In the genomic region with DNA sequence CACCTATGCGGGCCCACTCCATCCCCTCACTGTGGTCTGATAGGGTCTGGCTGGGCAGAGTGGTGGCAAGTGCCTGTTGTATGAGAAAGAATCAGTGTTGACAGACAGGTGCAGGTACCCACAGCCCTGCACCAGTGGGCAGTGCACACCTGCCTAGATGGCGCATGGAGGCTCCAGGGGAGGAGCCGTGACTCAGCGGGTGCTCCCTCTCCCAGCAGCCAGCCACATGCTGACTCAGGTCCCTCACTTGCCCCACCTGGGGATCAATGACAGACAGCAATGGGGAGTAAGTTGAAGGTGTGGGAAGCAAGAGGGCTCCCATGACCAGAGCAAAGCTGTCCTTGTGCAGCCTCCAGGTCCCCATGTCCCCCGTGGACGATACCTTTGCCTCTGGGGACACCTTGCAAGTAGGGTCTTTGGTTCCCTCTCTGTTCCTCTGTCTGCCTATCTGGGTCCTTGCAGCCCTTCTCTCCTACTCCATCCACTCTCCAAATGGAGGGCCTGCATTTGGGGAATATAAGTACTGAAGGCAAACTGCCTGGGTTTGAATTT, we compare ENCODE assay signal across 10 cellular contexts. TPM values are rescaled to one million over a fixed set of nuclear protein-coding genes. Genes with fewer than 3 reads are reported as not detected.
A peak's percentile ranks its signal among the peaks of the same experiment; 100 is the strongest.
DNase-seq lines count a peak whose midpoint lies in the region; ATAC-seq, FAIRE-seq and TF ChIP-seq lines count a peak whose summit lies in the region.
"Not testable (repeated sequence)": the region's sequence is repeated elsewhere in the genome, so short reads cannot be mapped to it uniquely, and the experiment has no call there.
"Had no signal": no experiment of that assay in that cellular context is flagged by ENCODE, and none has a peak within 500 bp of the region (broad histone marks: within the 10 kb centered on the region; RNA-seq: fewer than 3 reads in every experiment).

No MANE protein-coding gene starts in this region.

- in situ Hi-C loops in transverse colon (cut with MboI; ENCODE audit: low pct_ligation_motif_present in 1 of 4, low pct_unique_long_range_greater_than_20kb in 1 of 4, low sequenced_read_pairs in 3 of 4), result not testable (repeated sequence)

- not testable (repeated sequence) for FAIRE-seq in A549 (lab: Jason Lieb, UNC); bronchial epithelial cell (lab: Jason Lieb, UNC)

- H3K27me3 ChIP-seq in MM.1S (replicated peaks; ENCODE audit: insufficient read depth, low read length); RWPE2 (ENCODE audit: insufficient read depth, poor library complexity, severe bottlenecking); bronchial epithelial cell (ENCODE audit: control insufficient read depth, insufficient read depth, low read length); transverse colon: not testable (repeated sequence)

- ATAC-seq in A549 (peak; percentile 61 to 68; a peak in 4 of 6 replicates), RWPE2 (ENCODE audit: low read depth) (peak; percentile 97), mucosa of descending colon (peak; percentile 100)

- H3K4me3 ChIP-seq in A549; MM.1S (ENCODE audit: low read length); RWPE2 (ENCODE audit: severe bottlenecking); bronchial epithelial cell (ENCODE audit: low read depth, low read length); mucosa of descending colon; transverse colon: not testable (repeated sequence)

- not testable (repeated sequence) for TF ChIP-seq RAD21 in A549 (conservative IDR thresholded peaks at IDR 0.05 in 1 of 2, IDR thresholded peaks at IDR 0.05 in 1 of 2)

- not testable (repeated sequence) for H2AFZ ChIP-seq in MM.1S (ENCODE audit: low read length)

- TF ChIP-seq POLR2A in A549 (IDR thresholded peaks at IDR 0.05; ENCODE audit: low read length); transverse colon (IDR thresholded peaks at IDR 0.05): not testable (repeated sequence)

- not testable (repeated sequence) for H3K36me3 ChIP-seq in MM.1S (replicated peaks; ENCODE audit: insufficient read depth, low read length); RWPE2 (ENCODE audit: low read depth); bronchial epithelial cell (ENCODE audit: control insufficient read depth, insufficient read depth, low read length); mucosa of descending colon (ENCODE audit: low read depth); transverse colon

- not testable (repeated sequence) for DNase-seq in A549 (ENCODE audit: low read depth in 1 of 2, low spot score in 1 of 2)
- DNase-seq in MM.1S (peak; percentile 19), NCI-H69 (lab: John Stamatoyannopoulos, UW) (peak; percentile 62), RWPE2 (ENCODE audit: low spot score) (peak; percentile 73), bronchial epithelial cell (ENCODE audit: low read depth) (peak; percentile 26), islet precursor cell (peak; percentile 8), mucosa of descending colon (peak; percentile 51 to 67 (median 51)), transverse colon (peak; percentile 75)

- not testable (repeated sequence) for H3K79me2 ChIP-seq in MM.1S (ENCODE audit: low read length)

- TF ChIP-seq EP300 in A549 (IDR thresholded peaks at IDR 0.05); transverse colon (IDR thresholded peaks at IDR 0.05; ENCODE audit: low read depth): not testable (repeated sequence)

- not testable (repeated sequence) for H3K4me1 ChIP-seq in A549; MM.1S (ENCODE audit: low read length); RWPE2 (ENCODE audit: insufficient read depth, poor library complexity, severe bottlenecking); mucosa of descending colon (ENCODE audit: low read depth); transverse colon

- not testable (repeated sequence) for H3K9me2 ChIP-seq in MM.1S (replicated peaks; ENCODE audit: insufficient read depth, low read length)

- H3F3A ChIP-seq in MM.1S (ENCODE audit: insufficient read depth, low read length), result not testable (repeated sequence)

- not testable (repeated sequence) for H3K27ac ChIP-seq in A549; MM.1S (ENCODE audit: low read length); RWPE2 (ENCODE audit: poor library complexity, severe bottlenecking); transverse colon

- CTCF ChIA-PET in A549 (lab: Yijun Ruan, JAX), result not testable (repeated sequence)

- H3K9me3 ChIP-seq in A549; MM.1S (replicated peaks; ENCODE audit: insufficient read depth, low read length); RWPE2 (ENCODE audit: severe bottlenecking); mucosa of descending colon; transverse colon: not testable (repeated sequence)

- not testable (repeated sequence) for TF ChIP-seq CTCF in A549 (IDR thresholded peaks at IDR 0.05); MM.1S (IDR thresholded peaks at IDR 0.05; ENCODE audit: low read length); RWPE2 (IDR thresholded peaks at IDR 0.05; ENCODE audit: poor library complexity, severe bottlenecking); bronchial epithelial cell (IDR thresholded peaks at IDR 0.05; ENCODE audit: insufficient read depth, low read length, severe bottlenecking); mucosa of descending colon (IDR thresholded peaks at IDR 0.05)
- TF ChIP-seq CTCF in transverse colon (IDR thresholded peaks at IDR 0.05), result peak in 1 of 5 experiments; percentile 8

- 14% methylated on average over 5 of the region's 6 CpGs for whole genome bisulfite sequencing in A549 (ENCODE audit: missing lambda C conversion rate)
- 56% methylated on average over 5 of the region's 6 CpGs; no CpG with 5 or more reads in 1 of the 2 donors for WGBS in transverse colon (ENCODE audit: low coverage in 1 of 2), 2 donors

- POLR2A ChIA-PET in A549 (lab: Yijun Ruan, JAX), result not testable (repeated sequence)

- not testable (repeated sequence) for H3K4me2 ChIP-seq in A549; MM.1S (ENCODE audit: low read depth, low read length)

- intact Hi-C loops in mucosa of descending colon (cut with DNase I, micrococcal nuclease); transverse colon (cut with DNase I; ENCODE audit: low total_unique reads): not testable (repeated sequence)

- not testable (repeated sequence) for H4K20me1 ChIP-seq in MM.1S (ENCODE audit: insufficient read depth, low read length)

- not testable (repeated sequence) for H3K9ac ChIP-seq in MM.1S (ENCODE audit: low read length)

RNA-seq across cellular contexts. Expression of a gene that starts 24.6 kb away (rescaled TPM):
- not detected in 2 replicates for polyA plus RNA-seq in A549 (2011; rRNA removed)
- polyA plus RNA-seq in A549 (2012; cell fraction: cytosol; rRNA removed), result not detected in 2 replicates
- polyA plus RNA-seq in A549 (2012; cell fraction: nucleus; rRNA removed), result not detected in 2 replicates
- polyA plus RNA-seq in A549 (2017; fragmentation: RNase III; extraction: RNeasy Plus Mini Kit Qiagen cat#74134 plus additional on column Dnase treatment), result not detected in 3 replicates
- not detected in 2 replicates for polyA minus RNA-seq in A549 (2011; rRNA and poly(A)+ RNA removed)
- 0.38 TPM in 1 of 2 replicates, not detected in the other for total RNA-seq in bronchial epithelial cell
- 10 to 100 TPM; 23.7 to 91.5 (median 53.9) TPM for total RNA-seq in mucosa of descending colon
- total RNA-seq in transverse colon, result 10 to 100 TPM; 15.7 to 60.7 (median 37.2) TPM
- total RNA-seq: CD8-positive, alpha-beta memory T cell; H9 had no signal
- polyA plus RNA-seq: CD8-positive, alpha-beta memory T cell had no signal

Comparison
In these comparisons a context has a peak if more than half of its experiments do, and no peak if none do; other contexts are left out.
1. RNA of a gene that starts 24.6 kb away (total RNA-seq): 23.7 to 91.5 TPM in mucosa of descending colon and 15.7 to 60.7 TPM in transverse colon; 0.38 TPM in bronchial epithelial cell; every median in the first group is over 10 times any median in the second.
2. Peak in every context shown above with its lines, with median percentiles within 50 percentile points of each other: ATAC-seq.